ENCODE assay signal across 9 cellular contexts in genomic region chr12:51389302-51389999, GRCh38. TPM values are rescaled to one million over a fixed set of nuclear protein-coding genes. Genes with fewer than 3 reads are reported as not detected.
A peak's percentile ranks its signal among the peaks of the same experiment; 100 is the strongest.
DNase-seq lines count a peak whose midpoint lies in the region; ATAC-seq, FAIRE-seq and TF ChIP-seq lines count a peak whose summit lies in the region.
"Had no signal": no experiment of that assay in that cellular context is flagged by ENCODE, and none has a peak within 500 bp of the region (broad histone marks: within the 10 kb centered on the region; RNA-seq: fewer than 3 reads in every experiment).

No MANE protein-coding gene starts in this region.

- no peak overlapping the region for H3K4me3 ChIP-seq in K562

- H3K9me1 ChIP-seq in K562 (ENCODE audit: control insufficient read depth, insufficient read depth, low read length) = no peaks in the 10 kb centered on the region

- peaks cover 0 to 1% (median 0%) of the 10 kb centered on the region in 5 donors for H3K27me3 Mint-ChIP-seq in naive thymus-derived CD8-positive, alpha-beta T cell
- H3K27me3 Mint-ChIP-seq in chondrocyte (ENCODE audit: low read depth) = peaks cover 4% of the 10 kb centered on the region

- TF ChIP-seq POLR2A in GM12891 (IDR thresholded peaks at IDR 0.05; ENCODE audit: low read depth, low read length) (no peak), K562 (conservative IDR thresholded peaks at IDR 0.05) (no peak)

- POLR2A ChIA-PET in K562 (lab: Yijun Ruan, JAX) = interaction anchor here (0.6 to 1.5 kb wide), 4 partner anchors 9 to 543 kb away, joined by 3 to 7 read pairs (median 4); no protein-coding TSS in a partner anchor
- POLR2A ChIA-PET in naive thymus-derived CD8-positive, alpha-beta T cell (lab: Charles Lee) = interaction anchor here (0.7 to 2.9 kb wide), 6 partner anchors 11 to 633 kb away, joined by 3 to 12 read pairs (median 4); no protein-coding TSS in a partner anchor

- H3K9me3 Mint-ChIP-seq in naive thymus-derived CD8-positive, alpha-beta T cell = no peaks in the 10 kb centered on the region
- H3K9me3 Mint-ChIP-seq in chondrocyte (ENCODE audit: low read depth) = no peaks in the 10 kb centered on the region

- in situ Hi-C loops in K562 (cut with MboI) (no loop called here), G401 (cut with HindIII; ENCODE audit: low sequenced_read_pairs) (no loop called here)

- peaks cover 40 to 75% (median 70%) of the 10 kb centered on the region in 4 donors for H3K4me1 Mint-ChIP-seq in naive thymus-derived CD8-positive, alpha-beta T cell
- peaks cover 29% of the 10 kb centered on the region for H3K4me1 Mint-ChIP-seq in chondrocyte (ENCODE audit: low read depth)

- TF ChIP-seq CTCF in K562 (IDR thresholded peaks at IDR 0.05 in 2 of 3, conservative IDR thresholded peaks at IDR 0.05 in 1 of 3; ENCODE audit: insufficient read depth in 2 of 3, low read depth in 1 of 3, low read length in 3 of 3) (no peak), chondrocyte (IDR thresholded peaks at IDR 0.05) (no peak)

- intact Hi-C loops in K562 (cut with micrococcal nuclease) = no loop called here

- peak; percentile 44; the same call in 1 of the 2 replicates for TF ChIP-seq EP300 in K562 (IDR thresholded peaks at IDR 0.05; ENCODE audit: low read length)

- no peaks in the 10 kb centered on the region for H3K9me3 ChIP-seq in K562 (replicated peaks; ENCODE audit: control insufficient read depth, insufficient read depth, low read depth, low read length)

- no peaks in the 10 kb centered on the region for H3K79me2 ChIP-seq in K562 (ENCODE audit: control insufficient read depth, insufficient read depth, low read length)

- WGBS in K562 (ENCODE audit: insufficient coverage, low coverage, missing lambda C conversion rate) = 6% methylated on average over 2 of the region's 2 CpGs

- peak overlapping the region in 8 of 10 donors; percentile 1 to 81 (median 64) for H3K27ac Mint-ChIP-seq in naive thymus-derived CD8-positive, alpha-beta T cell
- no peak overlapping the region for H3K27ac Mint-ChIP-seq in chondrocyte (ENCODE audit: unreplicated experiment)

- no peaks in the 10 kb centered on the region for H3K27me3 ChIP-seq in K562 (ENCODE audit: control insufficient read depth in 2 of 2, insufficient read depth in 2 of 2, low read length in 2 of 2)

- H3K4me2 ChIP-seq in K562 (ENCODE audit: insufficient read depth, low read length) = peak overlapping the region; percentile 61

- H3K4me1 ChIP-seq in K562 (replicated peaks in 1 of 2; ENCODE audit: control insufficient read depth in 2 of 2, insufficient read depth in 2 of 2, low read length in 2 of 2) = peaks cover 35 to 40% of the 10 kb centered on the region in 2 experiments

- DNase-seq in GM12891 (ENCODE audit: insufficient read length, low spot score) = no peak
- DNase-seq in NAMALWA (ENCODE audit: low spot score) = peak; percentile 40
- DNase-seq in K562 (ENCODE audit: extremely low read depth in 1 of 4, low spot score in 3 of 4) = peak; percentile 66 to 93 (median 79)
- peak in 4 of 10 donors; percentile 13 to 46 (median 32) for DNase-seq in naive thymus-derived CD8-positive, alpha-beta T cell
- no peak for DNase-seq in G401 (ENCODE audit: low spot score)
- DNase-seq in chondrocyte (ENCODE audit: low spot score) = no peak
- no peak for DNase-seq in OCI-M2 (lab: John Stamatoyannopoulos, UW; ENCODE audit: unreplicated experiment)

- FAIRE-seq in GM12891 (lab: Jason Lieb, UNC) = peak; percentile 80
- peak; percentile 99 for FAIRE-seq in K562 (lab: Jason Lieb, UNC)

- no peaks in the 10 kb centered on the region for H4K20me1 ChIP-seq in K562 (replicated peaks; ENCODE audit: control insufficient read depth, insufficient read depth, low read length)

- H2AFZ ChIP-seq in K562 (ENCODE audit: low read depth, low read length) = 0 out of 2 replicates have a peak overlapping the region, but pooled peaks have one; percentile 20

- H3K36me3 ChIP-seq in K562 (ENCODE audit: control insufficient read depth, insufficient read depth, low read length) = no peaks in the 10 kb centered on the region

- no peaks in the 10 kb centered on the region for H3K36me3 Mint-ChIP-seq in naive thymus-derived CD8-positive, alpha-beta T cell
- H3K36me3 Mint-ChIP-seq in chondrocyte (ENCODE audit: low read depth) = no peaks in the 10 kb centered on the region
- H3K36me3 Mint-ChIP-seq: brain had no signal

- no TSS peak for BruUV-seq in K562 (replicated peaks; lab: Mats Ljungman, UMichigan)

- CTCF ChIA-PET in K562 (lab: Yijun Ruan, JAX; ENCODE audit: low intra/inter-chr PET ratio) = no interaction called here

- ATAC-seq in K562 = peak; percentile 81
- ATAC-seq in naive thymus-derived CD8-positive, alpha-beta T cell = peak in 1 of 2 donors; percentile 13
- no peak for ATAC-seq in HG03469 (IDR thresholded peaks at IDR 0.05; ENCODE audit: unreplicated experiment)

- H3K9ac ChIP-seq in K562 (ENCODE audit: insufficient read depth in 1 of 2, low read depth in 2 of 2, low read length in 2 of 2) = peak overlapping the region; percentile 4 to 17; a peak in 1 of 4 replicates

- no peak for TF ChIP-seq RAD21 in K562 (CRISPR knock-in tag; conservative IDR thresholded peaks at IDR 0.05 in 1 of 2, IDR thresholded peaks at IDR 0.05 in 1 of 2)

- H3K4me3 Mint-ChIP-seq in naive thymus-derived CD8-positive, alpha-beta T cell = peak overlapping the region in 5 of 10 donors; percentile 10 to 92 (median 43)
- H3K4me3 Mint-ChIP-seq in chondrocyte (ENCODE audit: unreplicated experiment) = no peak overlapping the region

- peak overlapping the region; percentile 57; the same call in 2 of the 3 replicates for H3K27ac ChIP-seq in K562 (ENCODE audit: extremely low read depth, low read depth, low read length)

RNA-seq across cellular contexts. Expression of gene GALNT6, which starts 1.8 kb away (rescaled TPM):
- polyA plus RNA-seq in GM12891 (2012; ENCODE audit: low read depth, missing spikeins) = 15.2 TPM
- total RNA-seq in K562 (2011; cell fraction: chromatin; rRNA removed; ENCODE audit: low replicate concordance) = 20.4 and 37.7 TPM in 2 replicates
- total RNA-seq in K562 (2011; cell fraction: nucleolus; rRNA removed) = 22.1 and 26.2 TPM in 2 replicates
- total RNA-seq in K562 (2011; cell fraction: nucleoplasm; rRNA removed) = 15.3 and 17.9 TPM in 2 replicates
- total RNA-seq in K562 (2014; rRNA removed) = 7.4 and 12.3 TPM in 2 replicates
- total RNA-seq in K562 (2014; rRNA removed; fragmentation: Illumina TruSeq; extraction: Trizol) = 4.5 and 5.1 TPM in 2 replicates
- 1.8 and 2.7 TPM in 2 replicates for total RNA-seq in K562 (2015; rRNA removed; fragmentation: Illumina TruSeq; extraction: Trizol)
- 7.7 and 8.8 TPM in 2 replicates for total RNA-seq in K562 (2021)
- 7.2 and 8.1 TPM in 2 replicates for polyA plus RNA-seq in K562 (2011; rRNA removed)
- polyA plus RNA-seq in K562 (2011; cell fraction: cytosol; rRNA removed) = 6.9 and 10.1 TPM in 2 replicates
- 6.3 and 9.5 TPM in 2 replicates for polyA plus RNA-seq in K562 (2011; cell fraction: nucleus; rRNA removed)
- polyA plus RNA-seq in K562 (2012) = 4.5 and 6.8 TPM in 2 replicates
- 6.7 and 8.6 TPM in 2 replicates for polyA plus RNA-seq in K562 (2014; fragmentation: Illumina TruSeq; extraction: Trizol)
- polyA plus RNA-seq in K562 (2014; fragmentation: Nextera tagmentation; extraction: Ambion mirVana) = 1 to 10 TPM; 1.5 to 2.4 TPM
- 2.8 and 7.0 TPM in 2 replicates for polyA plus RNA-seq in K562 (2014; rRNA removed)
- 9.1 and 9.4 TPM in 2 replicates for polyA minus RNA-seq in K562 (2011; rRNA and poly(A)+ RNA removed)
- polyA minus RNA-seq in K562 (2011; cell fraction: cytosol; rRNA and poly(A)+ RNA removed) = 1.8 and 4.4 TPM in 2 replicates
- 9.3 and 12.7 TPM in 2 replicates for polyA minus RNA-seq in K562 (2011; cell fraction: nucleus; rRNA and poly(A)+ RNA removed)
- total RNA-seq in naive thymus-derived CD8-positive, alpha-beta T cell = 1 to 10 TPM; 1.5 to 1.9 TPM
- polyA plus RNA-seq in naive thymus-derived CD8-positive, alpha-beta T cell = 1 to 10 TPM; 4.4 to 8.3 (median 4.6) TPM
- total RNA-seq in G401 (2014; rRNA removed; shearing (Covaris generic)) = 5.8 and 18.1 TPM in 2 replicates
- 0.90 to 1.5 TPM (median 1.1 TPM) in 3 replicates for total RNA-seq in chondrocyte

RNA-seq across cellular contexts. Expression of gene SLC4A8, which starts 35.2 kb away (rescaled TPM):
- polyA plus RNA-seq in GM12891 (2012; ENCODE audit: low read depth, missing spikeins) = 1.5 TPM
- total RNA-seq in K562 (2011; cell fraction: chromatin; rRNA removed; ENCODE audit: low replicate concordance) = 0.51 and 0.88 TPM in 2 replicates
- 0.33 and 0.39 TPM in 2 replicates for total RNA-seq in K562 (2011; cell fraction: nucleolus; rRNA removed)
- total RNA-seq in K562 (2011; cell fraction: nucleoplasm; rRNA removed) = 0.31 TPM in 1 of 2 replicates, not detected in the other
- total RNA-seq in K562 (2014; rRNA removed) = 0.04 and 1.5 TPM in 2 replicates
- 0.04 and 0.06 TPM in 2 replicates for total RNA-seq in K562 (2014; rRNA removed; fragmentation: Illumina TruSeq; extraction: Trizol)
- 0.07 and 0.41 TPM in 2 replicates for total RNA-seq in K562 (2015; rRNA removed; fragmentation: Illumina TruSeq; extraction: Trizol)
- not detected in 2 replicates for total RNA-seq in K562 (2021)
- 0.35 and 0.62 TPM in 2 replicates for polyA plus RNA-seq in K562 (2011; rRNA removed)
- 0.22 and 0.51 TPM in 2 replicates for polyA plus RNA-seq in K562 (2011; cell fraction: cytosol; rRNA removed)
- polyA plus RNA-seq in K562 (2011; cell fraction: nucleus; rRNA removed) = 0.70 and 0.79 TPM in 2 replicates
- 0.08 and 0.10 TPM in 2 replicates for polyA plus RNA-seq in K562 (2012)
- polyA plus RNA-seq in K562 (2014; fragmentation: Illumina TruSeq; extraction: Trizol) = 0.15 and 0.25 TPM in 2 replicates
- under 1 TPM in 1 of 2 experiments, not detected in 1; 0.06 TPM for polyA plus RNA-seq in K562 (2014; fragmentation: Nextera tagmentation; extraction: Ambion mirVana)
- 0.12 and 0.24 TPM in 2 replicates for polyA plus RNA-seq in K562 (2014; rRNA removed)
- polyA minus RNA-seq in K562 (2011; rRNA and poly(A)+ RNA removed) = 0.25 and 0.33 TPM in 2 replicates
- not detected in 2 replicates for polyA minus RNA-seq in K562 (2011; cell fraction: cytosol; rRNA and poly(A)+ RNA removed)
- 0.13 and 0.78 TPM in 2 replicates for polyA minus RNA-seq in K562 (2011; cell fraction: nucleus; rRNA and poly(A)+ RNA removed)
- total RNA-seq in naive thymus-derived CD8-positive, alpha-beta T cell = under 1 TPM; 0.41 to 0.42 TPM
- under 1 TPM; 0.52 to 0.99 (median 0.58) TPM for polyA plus RNA-seq in naive thymus-derived CD8-positive, alpha-beta T cell
- total RNA-seq in G401 (2014; rRNA removed; shearing (Covaris generic)) = 1.4 and 2.2 TPM in 2 replicates
- total RNA-seq in chondrocyte = 2.4 to 5.4 TPM (median 2.7 TPM) in 3 replicates

RNA-seq across cellular contexts. Expression of gene CELA1, which starts 43.0 kb away (rescaled TPM):
- polyA plus RNA-seq in GM12891 (2012; ENCODE audit: low read depth, missing spikeins) = not detected
- not detected in 2 replicates for total RNA-seq in K562 (2011; cell fraction: chromatin; rRNA removed; ENCODE audit: low replicate concordance)
- total RNA-seq in K562 (2011; cell fraction: nucleolus; rRNA removed) = not detected in 2 replicates
- not detected in 2 replicates for total RNA-seq in K562 (2011; cell fraction: nucleoplasm; rRNA removed)
- not detected in 2 replicates for total RNA-seq in K562 (2014; rRNA removed)
- total RNA-seq in K562 (2014; rRNA removed; fragmentation: Illumina TruSeq; extraction: Trizol) = not detected in 2 replicates
- total RNA-seq in K562 (2015; rRNA removed; fragmentation: Illumina TruSeq; extraction: Trizol) = not detected in 2 replicates
- 0.22 TPM in 1 of 2 replicates, not detected in the other for total RNA-seq in K562 (2021)
- polyA plus RNA-seq in K562 (2011; rRNA removed) = not detected in 2 replicates
- not detected in 2 replicates for polyA plus RNA-seq in K562 (2011; cell fraction: cytosol; rRNA removed)
- polyA plus RNA-seq in K562 (2011; cell fraction: nucleus; rRNA removed) = not detected in 2 replicates
- 0.10 and 0.25 TPM in 2 replicates for polyA plus RNA-seq in K562 (2012)
- polyA plus RNA-seq in K562 (2014; fragmentation: Illumina TruSeq; extraction: Trizol) = not detected in 2 replicates
- polyA plus RNA-seq in K562 (2014; fragmentation: Nextera tagmentation; extraction: Ambion mirVana) = under 1 TPM; 0.06 to 0.27 TPM
- polyA plus RNA-seq in K562 (2014; rRNA removed) = not detected in 2 replicates
- not detected in 2 replicates for polyA minus RNA-seq in K562 (2011; rRNA and poly(A)+ RNA removed)
- not detected in 2 replicates for polyA minus RNA-seq in K562 (2011; cell fraction: cytosol; rRNA and poly(A)+ RNA removed)
- polyA minus RNA-seq in K562 (2011; cell fraction: nucleus; rRNA and poly(A)+ RNA removed) = not detected in 2 replicates
- total RNA-seq in naive thymus-derived CD8-positive, alpha-beta T cell = 1 to 10 TPM; 2.2 to 2.5 TPM
- 1 to 10 TPM; 3.6 to 9.8 (median 8.1) TPM for polyA plus RNA-seq in naive thymus-derived CD8-positive, alpha-beta T cell
- not detected in 2 replicates for total RNA-seq in G401 (2014; rRNA removed; shearing (Covaris generic))
- not detected in 3 replicates for total RNA-seq in chondrocyte

Comparison
In these comparisons a context has a peak if more than half of its experiments do, and no peak if none do; other contexts are left out.
1. DNase-seq: peak in NAMALWA (single experiment) and K562 (4 of 4); none in GM12891 (single experiment), G401 (single experiment), chondrocyte (single experiment) and OCI-M2 (single experiment).